In genomic region chr3:140995881-140996280, GRCh38 we compare ENCODE assay signal across 34 cellular contexts. TPM values are rescaled to one million over a fixed set of nuclear protein-coding genes. Genes with fewer than 3 reads are reported as not detected.
"Had no signal": no experiment of that assay in that cellular context is flagged by ENCODE, and none has a peak within 500 bp of the region (broad histone marks: within the 10 kb centered on the region; RNA-seq: fewer than 3 reads in every experiment).

No MANE protein-coding gene starts in this region.

- H3K27ac Mint-ChIP-seq: activated CD4-positive, alpha-beta memory T cell treated with anti-CD3 and anti-CD28 coated beads for 36 hours; activated CD4-positive, alpha-beta T cell treated with anti-CD3 and anti-CD28 coated beads, Interleukin-2, amount 10 ng/mL, durations not matched to agents 24 days and 14 days; activated naive CD4-positive, alpha-beta T cell treated with anti-CD3 and anti-CD28 coated beads for 36 hours; activated T-helper 1 cell treated with anti-CD3 and anti-CD28 coated beads, Interleukin-12 subunit alpha, Interleukin-12 subunit beta, Interleukin-2, Interleukin-4 antibody, amounts not matched to agents 30 ng/mL and 10 ng/mL and 1 ng/mL, durations not matched to agents 14 hours and 24 hours and 36 hours; nephron; stimulated activated naive B cell treated with anti-CD40 and anti-IgM and Interleukin-4, amounts not matched to agents 10 μg/mL and 1 μg/mL and 100 μg/mL, for 72 hours; T-helper 1 cell treated with Interleukin-12 subunit alpha and Interleukin-12 subunit beta and Interleukin-4 antibody, amounts not matched to agents 30 μg/mL and 1 μg/mL, for 36 hours had no signal

- H3K4me2 ChIP-seq: hepatocyte, smooth muscle cell had no signal

- DNase-seq: activated CD4-positive, alpha-beta memory T cell treated with anti-CD3 and anti-CD28 coated beads for 36 hours; activated CD4-positive, alpha-beta T cell treated with anti-CD3 and anti-CD28 coated beads, Interleukin-2, amount 10 ng/mL, durations not matched to agents 24 days and 14 days; activated CD4-positive, CD25-positive, alpha-beta regulatory T cell treated with anti-CD3 and anti-CD28 coated beads, Interleukin-2, amount 50 U/mL, for 72 hours; activated CD8-positive, alpha-beta memory T cell treated with anti-CD3 and anti-CD28 coated beads, Interleukin-2, amount 50 U/mL, for 4 hours; activated effector memory CD4-positive, alpha-beta T cell treated with anti-CD3 and anti-CD28 coated beads, Interleukin-2, amount 50 U/mL, for 16 hours; activated naive CD4-positive, alpha-beta T cell treated with anti-CD3 and anti-CD28 coated beads for 36 hours; activated T-cell treated with anti-CD3 and anti-CD28 coated beads, Interleukin-2, amount 50 U/mL, for 1 hour; amniotic stem cell; central memory CD4-positive, alpha-beta T cell; dermis blood vessel endothelial cell; effector CD4-positive, alpha-beta T cell; left cardiac atrium; left ventricle myocardium superior; retina; stimulated activated CD4-positive, alpha-beta T cell treated with anti-CD3 and anti-CD28 coated beads, Interleukin-1b, Interleukin-23, amount 100 ng/mL, for 48 hours; stimulated activated CD4-positive, alpha-beta T cell treated with anti-CD3 and anti-CD28 coated beads, Interleukin-4, amount 100 ng/mL, for 4 hours; stimulated activated CD8-positive, alpha-beta memory T cell treated with anti-CD3 and anti-CD28 coated beads, Interleukin-4, amount 100 ng/mL, for 48 hours; stimulated activated naive B cell treated with anti-CD40 and anti-IgM and Interleukin-4, amounts not matched to agents 10 μg/mL and 1 μg/mL and 100 μg/mL, for 72 hours; stomach; T-helper 9 cell; tibial artery; upper lobe of right lung; WERI-Rb-1 had no signal

- ATAC-seq: gastroesophageal sphincter; left cardiac atrium; left ventricle myocardium superior; sciatic nerve; stimulated activated naive B cell treated with anti-CD40 and anti-IgM and Interleukin-4, amounts not matched to agents 10 μg/mL and 1 μg/mL and 100 μg/mL, for 72 hours; upper lobe of right lung had no signal

- H3K36me3 ChIP-seq: esophagus muscularis mucosa, gastroesophageal sphincter, prostate gland, stomach, tibial artery, upper lobe of right lung, WERI-Rb-1 had no signal

- H3K27ac ChIP-seq: esophagus muscularis mucosa, gastroesophageal sphincter, hepatocyte, prostate gland, stomach, tibial artery, upper lobe of right lung, WERI-Rb-1 had no signal

- H3K79me2 ChIP-seq: hepatocyte had no signal

- H3K4me3 ChIP-seq: esophagus muscularis mucosa, gastroesophageal sphincter, hepatocyte, prostate gland, smooth muscle cell, stomach, tibial artery, upper lobe of right lung had no signal

- H3K4me1 ChIP-seq: esophagus muscularis mucosa, gastroesophageal sphincter, prostate gland, stomach, tibial artery, upper lobe of right lung had no signal

- H2AFZ ChIP-seq: hepatocyte had no signal

- H3K9me3 ChIP-seq: gastroesophageal sphincter, prostate gland, tibial artery, upper lobe of right lung had no signal

- H3K27me3 ChIP-seq: esophagus muscularis mucosa, gastroesophageal sphincter, hepatocyte, tibial artery, upper lobe of right lung had no signal

- H3K9me3 Mint-ChIP-seq: activated naive CD4-positive, alpha-beta T cell treated with anti-CD3 and anti-CD28 coated beads for 36 hours; T-helper 1 cell treated with Interleukin-12 subunit alpha and Interleukin-12 subunit beta and Interleukin-4 antibody, amounts not matched to agents 30 μg/mL and 1 μg/mL, for 36 hours had no signal

- H3K4me3 Mint-ChIP-seq: activated CD4-positive, alpha-beta memory T cell treated with anti-CD3 and anti-CD28 coated beads for 36 hours; activated CD4-positive, alpha-beta T cell treated with anti-CD3 and anti-CD28 coated beads, Interleukin-2, amount 10 ng/mL, durations not matched to agents 24 days and 14 days; activated naive CD4-positive, alpha-beta T cell treated with anti-CD3 and anti-CD28 coated beads for 36 hours; activated T-helper 1 cell treated with anti-CD3 and anti-CD28 coated beads, Interleukin-12 subunit alpha, Interleukin-12 subunit beta, Interleukin-2, Interleukin-4 antibody, amounts not matched to agents 30 ng/mL and 10 ng/mL and 1 ng/mL, durations not matched to agents 14 hours and 24 hours and 36 hours; nephron; stimulated activated naive B cell treated with anti-CD40 and anti-IgM and Interleukin-4, amounts not matched to agents 10 μg/mL and 1 μg/mL and 100 μg/mL, for 72 hours; T-helper 1 cell treated with Interleukin-12 subunit alpha and Interleukin-12 subunit beta and Interleukin-4 antibody, amounts not matched to agents 30 μg/mL and 1 μg/mL, for 36 hours had no signal

- H3K36me3 Mint-ChIP-seq: activated CD4-positive, alpha-beta memory T cell treated with anti-CD3 and anti-CD28 coated beads for 36 hours; stimulated activated naive B cell treated with anti-CD40 and anti-IgM and Interleukin-4, amounts not matched to agents 10 μg/mL and 1 μg/mL and 100 μg/mL, for 72 hours had no signal

- H3K4me1 Mint-ChIP-seq: nephron; stimulated activated naive B cell treated with anti-CD40 and anti-IgM and Interleukin-4, amounts not matched to agents 10 μg/mL and 1 μg/mL and 100 μg/mL, for 72 hours had no signal

- H3K27me3 Mint-ChIP-seq: activated CD4-positive, alpha-beta memory T cell treated with anti-CD3 and anti-CD28 coated beads for 36 hours had no signal

RNA-seq across cellular contexts. Expression of gene SPSB4, which starts 55.3 kb away (rescaled TPM):
- total RNA-seq: activated CD4-positive, alpha-beta memory T cell treated with anti-CD3 and anti-CD28 coated beads for 36 hours; activated CD4-positive, alpha-beta T cell treated with anti-CD3 and anti-CD28 coated beads, Interleukin-2, amount 10 ng/mL, durations not matched to agents 24 days and 14 days; activated CD8-positive, alpha-beta memory T cell treated with anti-CD3 and anti-CD28 coated beads for 36 hours; activated naive CD4-positive, alpha-beta T cell treated with anti-CD3 and anti-CD28 coated beads for 36 hours; activated T-helper 1 cell treated with anti-CD3 and anti-CD28 coated beads, Interleukin-12 subunit alpha, Interleukin-12 subunit beta, Interleukin-2, Interleukin-4 antibody, amounts not matched to agents 30 ng/mL and 10 ng/mL and 1 ng/mL, durations not matched to agents 14 hours and 24 hours and 36 hours; dermis blood vessel endothelial cell; fibroblast of villous mesenchyme had no signal
